ENCODE assay signal across 8 cellular contexts in the genomic region with DNA sequence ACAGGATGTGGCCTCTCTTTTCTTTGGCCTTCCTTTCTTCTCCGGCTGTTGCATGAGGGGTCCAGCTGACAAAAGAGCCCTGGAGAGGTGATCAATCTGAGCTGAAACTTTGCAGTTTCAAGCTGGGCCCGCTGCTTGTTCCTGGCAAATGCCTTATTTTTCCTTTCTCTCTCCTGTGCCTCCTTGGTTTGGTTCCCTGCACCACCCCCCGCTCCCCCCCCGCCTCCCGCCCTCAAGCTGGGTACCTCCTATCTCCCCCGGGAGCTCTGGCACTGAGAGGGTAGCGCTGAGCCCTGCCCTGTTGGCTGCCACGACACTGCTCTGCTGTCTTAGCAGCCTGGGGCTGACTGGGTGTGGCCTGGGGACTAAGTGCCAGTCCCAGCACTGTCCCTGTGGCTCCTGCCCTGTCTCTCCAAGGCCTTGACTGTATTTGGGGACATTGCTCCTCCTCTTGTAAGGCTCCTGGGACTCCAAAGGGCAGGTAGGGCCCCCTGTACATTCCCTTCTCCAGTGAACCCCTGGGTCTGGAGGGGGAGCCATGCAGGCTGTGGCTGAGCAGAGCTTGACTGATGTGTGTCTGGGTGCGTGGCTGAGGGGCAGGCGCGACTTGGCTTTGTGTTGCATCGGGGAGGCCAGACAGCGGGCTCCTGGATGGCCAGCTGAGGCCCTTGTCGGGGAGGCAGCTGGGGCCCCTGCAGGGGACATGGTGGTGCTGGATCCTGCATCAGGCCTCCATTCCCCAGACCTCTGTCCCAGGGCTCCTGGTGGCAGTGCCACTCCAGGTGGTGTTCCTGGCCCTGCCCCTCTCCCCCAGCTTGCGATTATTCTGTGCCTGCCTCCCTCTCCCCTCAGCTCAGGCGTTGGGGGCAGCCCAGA. TPM values are rescaled to one million over a fixed set of nuclear protein-coding genes. Genes with fewer than 3 reads are reported as not detected.
DNase-seq lines count a peak whose midpoint lies in the region; ATAC-seq, FAIRE-seq and TF ChIP-seq lines count a peak whose summit lies in the region.

No MANE protein-coding gene starts in this region.

- no peaks in the 10 kb centered on the region for H3K36me3 ChIP-seq in pancreas

- H3K4me1 ChIP-seq in foreskin keratinocyte (no peaks in the 10 kb centered on the region), pancreas (no peaks in the 10 kb centered on the region)

- 35 to 59% methylated on average over 14 to 16 of the region's 16 CpGs for WGBS in pancreas, 2 donors

- H3K27ac ChIP-seq in C4-2B, result peak overlapping the region; percentile 69; the same call in 1 of the 2 replicates
- no peak overlapping the region for H3K27ac ChIP-seq in foreskin keratinocyte
- H3K27ac ChIP-seq in pancreas, result no peak overlapping the region

- DNase-seq in HUDEP-2 (lab: John Stamatoyannopoulos, UW; ENCODE audit: unreplicated experiment in 76 of 76) (peak in 53 of 76 experiments; percentile 1 to 64 (median 22)), foreskin keratinocyte (no peak), pancreas (peak in 3 of 6 donors; percentile 21 to 65 (median 54)), NCI-H2029 (lab: John Stamatoyannopoulos, UW) (no peak), occipital lobe (lab: John Stamatoyannopoulos, UW) (no peak), amniotic stem cell (lab: John Stamatoyannopoulos, UW) (no peak)

- ATAC-seq in foreskin keratinocyte (peak; percentile 30), pancreas (peak; percentile 49 to 74 (median 70))

- intact Hi-C loops in pancreas (cut with DNase I), result no loop called here

- peak overlapping the region; percentile 76 for H3K4me3 ChIP-seq in WI38 (ENCODE audit: low read depth, low read length)
- peak overlapping the region in 3 of 4 donors; percentile 52 to 57 (median 54) for H3K4me3 ChIP-seq in pancreas

- no peaks in the 10 kb centered on the region for H3K27me3 ChIP-seq in foreskin keratinocyte
- H3K27me3 ChIP-seq in pancreas, result no peaks in the 10 kb centered on the region

- no peaks in the 10 kb centered on the region for H3K9me3 ChIP-seq in pancreas

- TF ChIP-seq CTCF in C4-2B (conservative IDR thresholded peaks at IDR 0.05) (no peak), WI38 (IDR thresholded peaks at IDR 0.05; ENCODE audit: low read depth, low read length) (no peak), foreskin keratinocyte (conservative IDR thresholded peaks at IDR 0.05) (no peak), pancreas (IDR thresholded peaks at IDR 0.05) (no peak)

- no peak for FAIRE-seq in pancreas (lab: Jason Lieb, UNC)

RNA-seq across cellular contexts. Expression of gene PLXNA3, which starts 1.1 kb away (rescaled TPM):
- 14.4 and 16.0 TPM in 2 replicates for total RNA-seq in foreskin keratinocyte
- polyA plus RNA-seq in foreskin keratinocyte, result 10.1 and 11.9 TPM in 2 replicates
- total RNA-seq in pancreas, result 10 to 100 TPM; 10.5 to 40.7 (median 16.3) TPM
- polyA plus RNA-seq in pancreas, result 10 to 100 TPM; 15.0 to 39.0 TPM
- total RNA-seq in occipital lobe, result 14.5 TPM

RNA-seq across cellular contexts. Expression of gene FAM50A, which starts 15.3 kb away (rescaled TPM):
- total RNA-seq in foreskin keratinocyte (42.2 and 45.8 TPM in 2 replicates), pancreas (10 to 100 TPM; 21.2 to 39.8 (median 22.0) TPM), occipital lobe (13.1 TPM)
- polyA plus RNA-seq in foreskin keratinocyte (58.6 and 62.8 TPM in 2 replicates), pancreas (100 to 1,000 TPM in 1 of 2 donors, 10 to 100 TPM in 1; 91.5 to 128 TPM)

RNA-seq across cellular contexts. Expression of gene LAGE3, which starts 19.9 kb away (rescaled TPM):
- total RNA-seq in foreskin keratinocyte (18.5 and 19.5 TPM in 2 replicates), pancreas (10 to 100 TPM in 5 of 6 donors, 1 to 10 TPM in 1; 9.5 to 19.6 (median 12.7) TPM), occipital lobe (13.4 TPM)
- polyA plus RNA-seq in foreskin keratinocyte (25.2 and 31.8 TPM in 2 replicates), pancreas (10 to 100 TPM; 10.1 to 15.2 TPM)

RNA-seq across cellular contexts. Expression of gene GDI1, which starts 22.2 kb away (rescaled TPM):
- total RNA-seq in foreskin keratinocyte, result 56.3 and 56.8 TPM in 2 replicates
- 59.0 and 60.1 TPM in 2 replicates for polyA plus RNA-seq in foreskin keratinocyte
- total RNA-seq in pancreas, result 10 to 100 TPM; 25.5 to 61.4 (median 35.5) TPM
- polyA plus RNA-seq in pancreas, result 100 to 1,000 TPM in 1 of 2 donors, 10 to 100 TPM in 1; 93.7 to 138 TPM
- 192 TPM for total RNA-seq in occipital lobe

RNA-seq across cellular contexts. Expression of gene UBL4A, which starts 27.2 kb away (rescaled TPM):
- 42.1 and 44.9 TPM in 2 replicates for total RNA-seq in foreskin keratinocyte
- 36.2 and 38.2 TPM in 2 replicates for polyA plus RNA-seq in foreskin keratinocyte
- total RNA-seq in pancreas, result 10 to 100 TPM; 16.0 to 32.2 (median 21.5) TPM
- 10 to 100 TPM; 13.6 to 20.4 TPM for polyA plus RNA-seq in pancreas
- total RNA-seq in occipital lobe, result 33.7 TPM

Comparison
In these comparisons a context has a peak if more than half of its experiments do, and no peak if none do; other contexts are left out.
1. DNase-seq: peak in HUDEP-2 (53 of 76); none in foreskin keratinocyte (0 of 2), NCI-H2029 (single experiment), occipital lobe (single experiment) and amniotic stem cell (single experiment).